ENCODE assay signal across 8 cellular contexts in genomic region chr16:67806428-67807147, GRCh38. TPM values are rescaled to one million over a fixed set of nuclear protein-coding genes. Genes with fewer than 3 reads are reported as not detected.
DNase-seq lines count a peak whose midpoint lies in the region; ATAC-seq and TF ChIP-seq lines count a peak whose summit lies in the region.

Gene RANBP10 (minus strand): TSS chr16:67806560. CDS start chr16:67806536, 24 bp downstream.
Gene TSNAXIP1 (plus strand): TSS chr16:67806889. CDS start chr16:67807150, 261 bp downstream.

- peak; percentile 97 for ATAC-seq in HG03378 (IDR thresholded peaks at IDR 0.05; ENCODE audit: unreplicated experiment)

- TF ChIP-seq POLR2A in GM19099 (IDR thresholded peaks at IDR 0.05; ENCODE audit: extremely low read depth, insufficient read length, low read depth), result peak; percentile 91

- DNase-seq in AML-193 (lab: John Stamatoyannopoulos, UW) (peak; percentile 97 to 98), NCI-H446 treated with DMSO at 0.1 percent for 48 hours (lab: John Stamatoyannopoulos, UW) (peak; percentile 95), cerebellum (ENCODE audit: low spot score) (peak; percentile 98), islet precursor cell (peak; percentile 100)
- DNase-seq in activated CD4-positive, CD25-positive, alpha-beta regulatory T cell treated with anti-CD3 and anti-CD28 coated beads, Interleukin-2, amount 50 U/mL, for 72 hours, result peak; percentile 90
- DNase-seq in stimulated activated CD4-positive, alpha-beta T cell treated with anti-CD3 and anti-CD28 coated beads, Interleukin-12 subunit alpha, Interleukin-12 subunit beta, amount 100 ng/mL, for 4 hours, result peak; percentile 90

RNA-seq across cellular contexts. Expression of gene RANBP10, which starts in this region (rescaled TPM):
- total RNA-seq in cerebellum, result 8.3 TPM

RNA-seq across cellular contexts. Expression of gene TSNAXIP1, which starts in this region (rescaled TPM):
- 4.1 TPM for total RNA-seq in cerebellum

Comparison
In these comparisons a context has a peak if more than half of its experiments do, and no peak if none do; other contexts are left out.
1. Peak in every context shown above with its lines: DNase-seq and ATAC-seq.